21 cellular contexts compared by ENCODE assay signal in genomic region chrX:31331045-31331444, GRCh38.
DNase-seq lines count a peak whose midpoint lies in the region; ATAC-seq, FAIRE-seq and TF ChIP-seq lines count a peak whose summit lies in the region.
"Had no signal": no experiment of that assay in that cellular context is flagged by ENCODE, and none has a peak within 500 bp of the region (broad histone marks: within the 10 kb centered on the region; RNA-seq: fewer than 3 reads in every experiment).

No MANE protein-coding gene starts in this region.

- H3K4me3 Mint-ChIP-seq in mesothelial cell of epicardium = no peak overlapping the region
- H3K4me3 Mint-ChIP-seq: CD4-positive, alpha-beta memory T cell had no signal

- H3K36me3 Mint-ChIP-seq in mesothelial cell of epicardium = no peaks in the 10 kb centered on the region
- H3K36me3 Mint-ChIP-seq: CD4-positive, alpha-beta memory T cell had no signal

- peaks cover 34% of the 10 kb centered on the region for H3K4me1 Mint-ChIP-seq in mesothelial cell of epicardium
- H3K4me1 Mint-ChIP-seq: CD4-positive, alpha-beta memory T cell had no signal

- peaks cover 0 to 7% (median 0%) of the 10 kb centered on the region in 12 donors for H3K4me1 ChIP-seq in heart left ventricle
- H3K4me1 ChIP-seq: BLaER1 treated with 17β-estradiol and CSF1 and Interleukin-3, amounts not matched to agents 10 nM and 100 nM had no signal

- FAIRE-seq in HTR-8/SVneo (lab: Jason Lieb, UNC) = peak; percentile 54
- FAIRE-seq: H1 had no signal

- peak overlapping the region; percentile 84 for H3K27ac Mint-ChIP-seq in mesothelial cell of epicardium
- H3K27ac Mint-ChIP-seq: CD4-positive, alpha-beta memory T cell had no signal

- no peaks in the 10 kb centered on the region for H3K9me3 ChIP-seq in heart left ventricle
- H3K9me3 ChIP-seq: BLaER1 treated with 17β-estradiol and CSF1 and Interleukin-3, amounts not matched to agents 10 nM and 100 nM had no signal

- TF ChIP-seq POLR2A in heart left ventricle (IDR thresholded peaks at IDR 0.05) = no peak

- H3K4me3 ChIP-seq in AG10803 (ENCODE audit: low read length) = no peak overlapping the region
- H3K4me3 ChIP-seq in heart left ventricle = no peak overlapping the region
- H3K4me3 ChIP-seq: BLaER1 treated with 17β-estradiol and CSF1 and Interleukin-3, amounts not matched to agents 10 nM and 100 nM had no signal

- no peak for TF ChIP-seq CTCF in AG10803 (conservative IDR thresholded peaks at IDR 0.05; ENCODE audit: low read length)
- TF ChIP-seq CTCF in heart left ventricle (IDR thresholded peaks at IDR 0.05) = no peak
- TF ChIP-seq CTCF in mesothelial cell of epicardium (IDR thresholded peaks at IDR 0.05; ENCODE audit: unreplicated experiment) = no peak

- intact Hi-C loops in heart left ventricle (cut with DNase I) = no loop called here

- peaks cover 35% of the 10 kb centered on the region for H3K9me3 Mint-ChIP-seq in mesothelial cell of epicardium

- H3K27ac ChIP-seq in heart left ventricle = peak overlapping the region in 5 of 12 donors; percentile 10 to 48 (median 34)
- H3K27ac ChIP-seq: BLaER1 treated with 17β-estradiol and CSF1 and Interleukin-3, amounts not matched to agents 10 nM and 100 nM; RWPE1 had no signal

- ATAC-seq in heart left ventricle (peak; percentile 51 to 68 (median 65)), HG03378 (IDR thresholded peaks at IDR 0.05; ENCODE audit: unreplicated experiment) (no peak)
- ATAC-seq: HCT116, PC-3 had no signal

- H3K27me3 Mint-ChIP-seq in mesothelial cell of epicardium (ENCODE audit: low read depth) = no peaks in the 10 kb centered on the region
- H3K27me3 Mint-ChIP-seq: CD4-positive, alpha-beta memory T cell had no signal

- 32 to 42% (median 36%) methylated on average over 2 of the region's 2 CpGs for WGBS in heart left ventricle, 4 donors

- H3K27me3 ChIP-seq in heart left ventricle = no peaks in the 10 kb centered on the region

- no peaks in the 10 kb centered on the region for H3K36me3 ChIP-seq in heart left ventricle
- H3K36me3 ChIP-seq: BLaER1 treated with 17β-estradiol and CSF1 and Interleukin-3, amounts not matched to agents 10 nM and 100 nM had no signal

- DNase-seq in AG10803 (ENCODE audit: low read depth) = peak; percentile 38
- peak; percentile 17 for DNase-seq in HTR-8/SVneo (ENCODE audit: insufficient read length, low spot score)
- DNase-seq in heart left ventricle = no peak
- DNase-seq in mesothelial cell of epicardium (ENCODE audit: low spot score in 2 of 2, unreplicated experiment in 2 of 2) = no peak
- no peak for DNase-seq in activated CD4-positive, alpha-beta T cell treated with anti-CD3 and anti-CD28 coated beads for 4 hours
- no peak for DNase-seq in HT-29 (ENCODE audit: low spot score)
- DNase-seq: ACHN; CD4-positive, alpha-beta memory T cell; GF-D8; Karpas-422; MV-4-11; NCI-H1105 treated with DMSO at 0.1 percent for 48 hours; NCI-H2029 treated with DMSO at 0.1 percent for 48 hours; NCI-H2171; NCI-H524 treated with DMSO at 0.1 percent for 48 hours; PC-3 had no signal

Comparison
In these comparisons a context has a peak if more than half of its experiments do, and no peak if none do; other contexts are left out.
1. DNase-seq: peak in AG10803 (single experiment) and HTR-8/SVneo (single experiment); none in heart left ventricle (0 of 5), mesothelial cell of epicardium (0 of 2), activated CD4-positive, alpha-beta T cell treated with anti-CD3 and anti-CD28 coated beads for 4 hours (0 of 2) and HT-29 (single experiment).